In the genomic region with DNA sequence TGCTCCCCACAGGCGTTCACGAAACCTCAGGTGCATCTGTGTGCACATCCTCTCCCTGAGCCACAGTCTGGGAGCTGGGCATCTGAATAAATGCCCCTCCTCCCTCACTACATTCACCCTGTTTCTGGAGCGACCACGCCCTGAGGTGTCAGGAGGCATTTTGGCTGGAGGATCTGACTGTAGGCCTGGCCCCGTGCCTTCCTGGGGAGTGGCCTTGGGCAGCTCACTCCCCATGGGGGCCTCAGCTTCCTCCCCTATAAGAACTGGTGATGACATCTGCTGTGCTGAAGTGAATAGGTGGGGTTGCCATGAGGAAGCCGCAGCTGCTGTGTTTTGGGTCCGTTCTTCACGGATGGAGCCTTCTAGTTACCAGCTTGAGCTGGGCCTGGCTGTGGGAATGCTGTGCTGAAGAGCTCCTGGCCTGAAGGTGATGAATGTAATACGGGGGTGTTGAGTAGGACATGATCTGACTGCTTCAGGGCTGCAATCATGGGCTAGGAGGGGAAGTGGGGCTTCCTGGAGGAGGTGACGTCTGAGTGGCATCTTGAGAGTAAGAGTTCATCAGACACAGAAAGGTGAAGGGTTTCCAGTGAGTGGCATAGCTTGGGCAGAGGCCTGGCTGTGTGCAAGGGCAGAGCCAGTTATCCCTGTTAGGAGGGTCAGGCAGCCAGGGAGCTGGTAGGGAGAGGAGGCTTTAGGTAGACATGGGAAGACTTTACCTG, we compare ENCODE assay signal across 16 cellular contexts. TPM values are rescaled to one million over a fixed set of nuclear protein-coding genes. Genes with fewer than 3 reads are reported as not detected.
A peak's percentile ranks its signal among the peaks of the same experiment; 100 is the strongest.
DNase-seq lines count a peak whose midpoint lies in the region; ATAC-seq, FAIRE-seq and TF ChIP-seq lines count a peak whose summit lies in the region.
"Had no signal": no experiment of that assay in that cellular context is flagged by ENCODE, and none has a peak within 500 bp of the region (broad histone marks: within the 10 kb centered on the region; RNA-seq: fewer than 3 reads in every experiment).

No MANE protein-coding gene starts in this region.

- H3K4me1 ChIP-seq in left lung = no peaks in the 10 kb centered on the region
- H3K4me1 ChIP-seq in Karpas-422 (ENCODE audit: low read length) = no peaks in the 10 kb centered on the region

- H4K20me1 ChIP-seq in Karpas-422 (ENCODE audit: insufficient read depth, low read depth, low read length) = 0 out of 2 replicates have a peak, but pooled peaks cover 4% of the 10 kb centered on the region

- H3K36me3 ChIP-seq in bronchial epithelial cell (ENCODE audit: control insufficient read depth, insufficient read depth, low read length) (no peaks in the 10 kb centered on the region), left lung (no peaks in the 10 kb centered on the region), Karpas-422 (ENCODE audit: insufficient read depth, low read length) (no peaks in the 10 kb centered on the region)

- H3K79me2 ChIP-seq in Karpas-422 (ENCODE audit: low read length) = no peaks in the 10 kb centered on the region

- ATAC-seq in left lung (peak; percentile 18), GM18519 (IDR thresholded peaks at IDR 0.05; ENCODE audit: low FRiP score, unreplicated experiment) (no peak), HG03521 (IDR thresholded peaks at IDR 0.05; ENCODE audit: unreplicated experiment) (no peak)
- ATAC-seq: T-cell had no signal

- H3K27me3 ChIP-seq in bronchial epithelial cell (ENCODE audit: control insufficient read depth, insufficient read depth, low read length) = no peaks in the 10 kb centered on the region
- H3K27me3 ChIP-seq in left lung = no peaks in the 10 kb centered on the region
- H3K27me3 ChIP-seq in Karpas-422 (ENCODE audit: low read length) = no peaks in the 10 kb centered on the region

- no peak overlapping the region for H3K4me2 ChIP-seq in Karpas-422 (ENCODE audit: low read depth, low read length, poor library complexity, severe bottlenecking)

- intact Hi-C loops in left lung (cut with DNase I) = no loop called here

- DNase-seq in COR-L47 (lab: John Stamatoyannopoulos, UW) (peak; percentile 57), NCI-H2171 (lab: John Stamatoyannopoulos, UW) (peak; percentile 37), bronchial epithelial cell (ENCODE audit: low read depth) (peak; percentile 25), left lung (no peak), Karpas-422 (no peak)
- no peak for DNase-seq in activated CD4-positive, alpha-beta T cell treated with anti-CD3 and anti-CD28 coated beads for 4 hours
- DNase-seq: activated CD4-positive, alpha-beta T cell treated with anti-CD3 and anti-CD28 coated beads for 1 hour; activated T-cell treated with anti-CD3 and anti-CD28 coated beads for 4 hours; erythroblast; NCI-H2107; T-cell had no signal

- no peak for FAIRE-seq in bronchial epithelial cell (lab: Jason Lieb, UNC)

- H3K9ac ChIP-seq in Karpas-422 (ENCODE audit: low read length) = no peak overlapping the region

- no peaks in the 10 kb centered on the region for H3K9me2 ChIP-seq in Karpas-422 (replicated peaks; ENCODE audit: insufficient read depth, low read length)

- H3K27ac ChIP-seq in left lung (no peak overlapping the region), Karpas-422 (ENCODE audit: low read length) (no peak overlapping the region)
- H3K27ac ChIP-seq: HL-60 had no signal

- H3K4me3 ChIP-seq in bronchial epithelial cell (ENCODE audit: low read depth, low read length) = no peak overlapping the region
- H3K4me3 ChIP-seq in left lung = no peak overlapping the region
- no peak overlapping the region for H3K4me3 ChIP-seq in Karpas-422 (ENCODE audit: low read length)

- TF ChIP-seq CTCF in bronchial epithelial cell (IDR thresholded peaks at IDR 0.05; ENCODE audit: insufficient read depth, low read length, severe bottlenecking) (no peak), left lung (IDR thresholded peaks at IDR 0.05) (no peak)

- no peak overlapping the region for H2AFZ ChIP-seq in Karpas-422 (ENCODE audit: low read length)

- H3K9me3 ChIP-seq in left lung = no peaks in the 10 kb centered on the region
- no peaks in the 10 kb centered on the region for H3K9me3 ChIP-seq in Karpas-422 (ENCODE audit: low read length)

RNA-seq across cellular contexts. Expression of gene GLI2, which starts 58.2 kb away (rescaled TPM):
- total RNA-seq in bronchial epithelial cell (under 0.01 and 0.26 TPM in 2 replicates), left lung (10 to 100 TPM in 1 of 2 donors, 1 to 10 TPM in 1; 8.5 to 17.2 TPM)
- total RNA-seq in Karpas-422 (2014; rRNA removed; shearing (Covaris generic); ENCODE audit: low replicate concordance) = 0.07 TPM in 1 of 2 replicates, not detected in the other
- total RNA-seq: B cell, OCI-LY7 had no signal

Comparison
In these comparisons a context has a peak if more than half of its experiments do, and no peak if none do; other contexts are left out.
1. DNase-seq: peak in COR-L47 (single experiment), NCI-H2171 (single experiment) and bronchial epithelial cell (single experiment); none in left lung (0 of 2), activated CD4-positive, alpha-beta T cell treated with anti-CD3 and anti-CD28 coated beads for 4 hours (0 of 2) and Karpas-422 (single experiment).